Comparison of ENCODE assay signal across 34 cellular contexts in genomic region chr11:16543642-16544041, GRCh38.
"Had no signal": no experiment of that assay in that cellular context is flagged by ENCODE, and none has a peak within 500 bp of the region (broad histone marks: within the 10 kb centered on the region; RNA-seq: fewer than 3 reads in every experiment).

No MANE protein-coding gene starts in this region.

- H3K4me1 ChIP-seq: adrenal gland, body of pancreas, breast epithelium had no signal

- DNase-seq: activated B cell treated with CpG ODN at 0.5 μM for 24 hours; activated CD4-positive, alpha-beta memory T cell treated with anti-CD3 and anti-CD28 coated beads for 36 hours; activated CD4-positive, alpha-beta T cell treated with anti-CD3 and anti-CD28 coated beads for 4 hours; activated CD4-positive, alpha-beta T cell treated with anti-CD3 and anti-CD28 coated beads, Interleukin-2, amount 10 ng/mL, durations not matched to agents 24 days and 14 days; activated CD4-positive, alpha-beta T cell treated with anti-CD3 and anti-CD28 coated beads, Interleukin-2, amount 50 U/mL, for 1 hour; activated CD4-positive, alpha-beta T cell treated with anti-CD3 and anti-CD28 coated beads, Interleukin-2, amount 50 U/mL, for 4 hours; activated CD4-positive, CD25-positive, alpha-beta regulatory T cell treated with anti-CD3 and anti-CD28 coated beads, Interleukin-2, amount 50 U/mL, for 72 hours; activated CD8-positive, alpha-beta memory T cell treated with anti-CD3 and anti-CD28 coated beads, Interleukin-2, amount 50 U/mL, for 4 hours; activated CD8-positive, alpha-beta T cell treated with anti-CD3 and anti-CD28 coated beads for 36 hours; activated effector memory CD4-positive, alpha-beta T cell treated with anti-CD3 and anti-CD28 coated beads, Interleukin-2, amount 50 U/mL, for 16 hours; activated gamma-delta T cell treated with Interleukin-2 at 50 U/mL for 16 hours; activated naive CD4-positive, alpha-beta T cell; activated naive CD4-positive, alpha-beta T cell treated with anti-CD3 and anti-CD28 coated beads for 36 hours; activated naive CD4-positive, alpha-beta T cell treated with anti-CD3 and anti-CD28 coated beads, Interleukin-2, amount 50 U/mL, for 16 hours; activated naive CD8-positive, alpha-beta T cell treated with anti-CD3 and anti-CD28 coated beads for 36 hours; activated T-cell treated with anti-CD3 and anti-CD28 coated beads for 4 hours; activated T-cell treated with anti-CD3 and anti-CD28 coated beads, Interleukin-2, amount 50 U/mL, for 1 hour; activated T-cell treated with anti-CD3 and anti-CD28 coated beads, Interleukin-2, amount 50 U/mL, for 4 hours; activated T-cell treated with anti-CD3 and anti-CD28 coated beads, Interleukin-2, amount 50 U/mL, for 72 hours; adrenal gland; amniotic stem cell; aorta; body of pancreas; brain microvascular endothelial cell; central memory CD4-positive, alpha-beta T cell; T-helper 1 cell; T-helper 2 cell; T-helper 9 cell had no signal

- ATAC-seq: activated CD8-positive, alpha-beta T cell treated with anti-CD3 and anti-CD28 coated beads for 36 hours; activated naive CD4-positive, alpha-beta T cell treated with anti-CD3 and anti-CD28 coated beads, Interleukin-2, amount 50 U/mL, for 72 hours; activated T-cell treated with anti-CD3 and anti-CD28 coated beads, Interleukin-2, amount 50 U/mL, for 4 hours; activated T-cell treated with anti-CD3 and anti-CD28 coated beads, Interleukin-2, amount 50 U/mL, for 72 hours; activated T-helper 17 cell treated with anti-CD3 and anti-CD28 coated beads, Interleukin-2, amount 50 U/mL, for 72 hours; body of pancreas had no signal

- H3K27ac ChIP-seq: adrenal gland, body of pancreas, brain microvascular endothelial cell, breast epithelium, VCaP had no signal

- H3K27me3 ChIP-seq: adrenal gland, body of pancreas, brain microvascular endothelial cell, breast epithelium had no signal

- FAIRE-seq: astrocyte, TTC549 had no signal

- H3K9me3 ChIP-seq: adrenal gland, body of pancreas had no signal

- H3K4me3 ChIP-seq: adrenal gland, body of pancreas, breast epithelium had no signal

- H3K36me3 ChIP-seq: adrenal gland, brain microvascular endothelial cell, breast epithelium had no signal
